ENCODE assay signal across 1 cellular context in genomic region chr20:43531091-43531443, GRCh38.
TF ChIP-seq lines count a peak whose summit lies in the region.

No MANE protein-coding gene starts in this region.

TF ChIP-seq in HepG2, 621 proteins besides CTCF, POLR2A, EP300 and RAD21 (continued from another document):
- TF ChIP-seq TFE3 (CRISPR knock-in tag; IDR thresholded peaks at IDR 0.05) = no peak
- TF ChIP-seq ZNF407 (CRISPR knock-in tag; IDR thresholded peaks at IDR 0.05; ENCODE audit: not compliant biosample characterization) = no peak
- TF ChIP-seq PCBP1 (IDR thresholded peaks at IDR 0.05; ENCODE audit: borderline replicate concordance, low read depth, low read length) = no peak
- TF ChIP-seq ZBTB25 (CRISPR knock-in tag; IDR thresholded peaks at IDR 0.05) = no peak
- no peak for TF ChIP-seq MEIS2 (CRISPR knock-in tag; IDR thresholded peaks at IDR 0.05)
- TF ChIP-seq ZBTB8A (CRISPR knock-in tag; IDR thresholded peaks at IDR 0.05; ENCODE audit: borderline replicate concordance, low read depth) = no peak
- no peak for TF ChIP-seq SATB2 (CRISPR knock-in tag; IDR thresholded peaks at IDR 0.05)
- no peak for TF ChIP-seq SOX13 (IDR thresholded peaks at IDR 0.05)
- no peak for TF ChIP-seq SOX13 (CRISPR knock-in tag; conservative IDR thresholded peaks at IDR 0.05 in 1 of 2, IDR thresholded peaks at IDR 0.05 in 1 of 2)
- no peak for TF ChIP-seq CBX1 (IDR thresholded peaks at IDR 0.05; ENCODE audit: low read depth)
- TF ChIP-seq ZNF616 (CRISPR knock-in tag; IDR thresholded peaks at IDR 0.05; ENCODE audit: low read depth) = no peak
- peak; percentile 17; the same call in 1 of the 2 replicates for TF ChIP-seq GFI1 (CRISPR knock-in tag; IDR thresholded peaks at IDR 0.05; ENCODE audit: borderline replicate concordance)
- 0 out of 2 replicates have a peak, but pooled peaks have one; percentile 3 for TF ChIP-seq SP4 (CRISPR knock-in tag; IDR thresholded peaks at IDR 0.05)
- no peak for TF ChIP-seq E2F2 (CRISPR knock-in tag; IDR thresholded peaks at IDR 0.05; ENCODE audit: borderline replicate concordance)
- TF ChIP-seq KDM5B (CRISPR knock-in tag; IDR thresholded peaks at IDR 0.05; ENCODE audit: borderline replicate concordance) = no peak
- no peak for TF ChIP-seq DPF2 (CRISPR knock-in tag; IDR thresholded peaks at IDR 0.05; ENCODE audit: borderline replicate concordance, low read depth)
- no peak for TF ChIP-seq ZNF317 (CRISPR knock-in tag; IDR thresholded peaks at IDR 0.05)
- TF ChIP-seq ZBTB7A (CRISPR knock-in tag; IDR thresholded peaks at IDR 0.05) = peak; percentile 6
- 0 out of 2 replicates have a peak, but pooled peaks have one; percentile 4 for TF ChIP-seq MEF2D (CRISPR knock-in tag; IDR thresholded peaks at IDR 0.05)
- TF ChIP-seq SETDB1 (CRISPR knock-in tag; IDR thresholded peaks at IDR 0.05; ENCODE audit: borderline replicate concordance) = no peak; the same call in 1 of the 2 replicates
- no peak; the same call in 1 of the 2 replicates for TF ChIP-seq PAXIP1 (CRISPR knock-in tag; conservative IDR thresholded peaks at IDR 0.05)
- peak; percentile 96 for TF ChIP-seq RNF219 (CRISPR knock-in tag; IDR thresholded peaks at IDR 0.05)
- TF ChIP-seq ZNF709 (CRISPR knock-in tag; IDR thresholded peaks at IDR 0.05) = 0 out of 2 replicates have a peak, but pooled peaks have one; percentile 1
- TF ChIP-seq ATF7-NPFF (CRISPR knock-in tag; IDR thresholded peaks at IDR 0.05; ENCODE audit: low read depth) = 0 out of 2 replicates have a peak, but pooled peaks have one; percentile 20
- TF ChIP-seq TEAD3 (CRISPR knock-in tag; optimal IDR thresholded peaks at IDR 0.05; ENCODE audit: borderline replicate concordance) = no peak
- TF ChIP-seq HNRNPL (IDR thresholded peaks at IDR 0.05; ENCODE audit: low read depth, low read length) = no peak
TF ChIP-seq in HepG2: peak in this region for 27.
